In genomic region chr2:134468093-134468640, GRCh38 we compare ENCODE assay signal across 16 cellular contexts.
DNase-seq lines count a peak whose midpoint lies in the region; ATAC-seq and TF ChIP-seq lines count a peak whose summit lies in the region.
"Had no signal": no experiment of that assay in that cellular context is flagged by ENCODE, and none has a peak within 500 bp of the region (broad histone marks: within the 10 kb centered on the region; RNA-seq: fewer than 3 reads in every experiment).

No MANE protein-coding gene starts in this region.

- H3K36me3 Mint-ChIP-seq in activated naive CD4-positive, alpha-beta T cell treated with anti-CD3 and anti-CD28 coated beads, Interleukin-2, amount 50 U/mL, for 24 hours: no peaks in the 10 kb centered on the region
- no peaks in the 10 kb centered on the region for H3K36me3 Mint-ChIP-seq in T-cell

- intact Hi-C loops in sciatic nerve (cut with DNase I): no loop called here

- H3K36me3 ChIP-seq in DND-41 (ENCODE audit: insufficient read depth, low read length) (no peaks in the 10 kb centered on the region), HAP-1 (replicated peaks) (no peaks in the 10 kb centered on the region)

- peak overlapping the region; percentile 52 for H3K4me3 Mint-ChIP-seq in activated naive CD4-positive, alpha-beta T cell treated with anti-CD3 and anti-CD28 coated beads, Interleukin-2, amount 50 U/mL, for 24 hours
- peak overlapping the region in 2 of 3 donors; percentile 37 to 59 for H3K4me3 Mint-ChIP-seq in T-cell
- H3K4me3 Mint-ChIP-seq: B cell; CD4-positive, alpha-beta T cell; HFFc6 had no signal

- POLR2A ChIA-PET in T-cell (lab: Charles Lee): no interaction called here

- no peaks in the 10 kb centered on the region for H3K9me3 ChIP-seq in DND-41 (ENCODE audit: insufficient read depth, low read length, severe bottlenecking)
- no peaks in the 10 kb centered on the region for H3K9me3 ChIP-seq in HAP-1

- no peaks in the 10 kb centered on the region for H3K27me3 Mint-ChIP-seq in activated naive CD4-positive, alpha-beta T cell treated with anti-CD3 and anti-CD28 coated beads, Interleukin-2, amount 50 U/mL, for 24 hours
- no peaks in the 10 kb centered on the region for H3K27me3 Mint-ChIP-seq in T-cell
- H3K27me3 Mint-ChIP-seq: B cell; CD4-positive, alpha-beta T cell had no signal

- H3K27ac Mint-ChIP-seq in activated naive CD4-positive, alpha-beta T cell treated with anti-CD3 and anti-CD28 coated beads, Interleukin-2, amount 50 U/mL, for 24 hours: peak overlapping the region; percentile 77
- peak overlapping the region in 1 of 2 donors; percentile 94 for H3K27ac Mint-ChIP-seq in T-cell
- H3K27ac Mint-ChIP-seq: B cell; CD4-positive, alpha-beta T cell; HFFc6 had no signal

- no peak overlapping the region; the same call in 1 of the 2 replicates for H2AFZ ChIP-seq in DND-41 (ENCODE audit: low read depth, low read length)

- H3K4me1 Mint-ChIP-seq in activated naive CD4-positive, alpha-beta T cell treated with anti-CD3 and anti-CD28 coated beads, Interleukin-2, amount 50 U/mL, for 24 hours: peaks cover 29% of the 10 kb centered on the region
- peaks cover 0 to 34% (median 22%) of the 10 kb centered on the region in 3 donors for H3K4me1 Mint-ChIP-seq in T-cell
- H3K4me1 Mint-ChIP-seq: B cell had no signal

- no peak overlapping the region for H3K4me2 ChIP-seq in DND-41 (ENCODE audit: insufficient read depth, low read length)

- CTCF ChIA-PET in T-cell (lab: Charles Lee): interaction anchor here in 1 of 2 donors (0.7 kb wide), 1 partner anchor 629 kb away, joined by 3 read pairs; no protein-coding TSS in a partner anchor

- in situ Hi-C loops in HAP-1 (cut with MboI; ENCODE audit: low sequenced_read_pairs): loop anchor here (10.0 kb wide), 1 partner anchor 317 kb away; no protein-coding TSS in a partner anchor

- no peak for TF ChIP-seq CTCF in DND-41 (IDR thresholded peaks at IDR 0.05; ENCODE audit: borderline replicate concordance, extremely low read depth, low read length, poor library complexity, severe bottlenecking)

- H3K4me1 ChIP-seq in DND-41 (ENCODE audit: insufficient read depth, low read length) (peaks cover 22% of the 10 kb centered on the region), HAP-1 (no peaks in the 10 kb centered on the region)

- H4K20me1 ChIP-seq in DND-41 (ENCODE audit: insufficient read depth, low read length): no peaks in the 10 kb centered on the region

- H3K79me2 ChIP-seq in DND-41 (ENCODE audit: insufficient read depth, low read length): no peaks in the 10 kb centered on the region

- ATAC-seq in DND-41 (ENCODE audit: insufficient read depth, low read depth) (peak; percentile 74), T-cell (replicated peaks in 1 of 4) (peak in 1 of 4 experiments; percentile 84), sciatic nerve (no peak)

- peak overlapping the region; percentile 25; the same call in 1 of the 2 replicates for H3K9ac ChIP-seq in DND-41 (ENCODE audit: low read depth, low read length)

- H3K4me3 ChIP-seq in DND-41 (ENCODE audit: low read depth in 1 of 2, low read length in 2 of 2) (no peak overlapping the region), HAP-1 (no peak overlapping the region)

- H3K27me3 ChIP-seq in DND-41 (ENCODE audit: insufficient read depth, low read length, poor library complexity): no peaks in the 10 kb centered on the region
- no peaks in the 10 kb centered on the region for H3K27me3 ChIP-seq in HAP-1 (ENCODE audit: low read depth)

- no peak for DNase-seq in activated naive CD4-positive, alpha-beta T cell treated with Interleukin-2 at 50 U/mL for 16 hours
- peak; percentile 22 for DNase-seq in DND-41
- DNase-seq in T-cell: peak in 1 of 34 experiments; percentile 7
- DNase-seq in sciatic nerve (ENCODE audit: low spot score): peak; percentile 8
- DNase-seq in DMS114 treated with DMSO at 0.1 percent for 48 hours (lab: John Stamatoyannopoulos, UW; ENCODE audit: unreplicated experiment): no peak
- no peak for DNase-seq in HAP-1 (ENCODE audit: low spot score in 2 of 2)
- DNase-seq: C1 segment of cervical spinal cord, Calu3, DMS 273 treated with DMSO at 0.1 percent for 48 hours, DMS79, EL, HCEC 1CT, HFFc6 had no signal

- peak overlapping the region; percentile 62; the same call in 1 of the 2 replicates for H3K27ac ChIP-seq in DND-41 (ENCODE audit: low read length)

- no peaks in the 10 kb centered on the region for H3K9me3 Mint-ChIP-seq in activated naive CD4-positive, alpha-beta T cell treated with anti-CD3 and anti-CD28 coated beads, Interleukin-2, amount 50 U/mL, for 24 hours
- peaks cover 4 to 13% (median 12%) of the 10 kb centered on the region in 3 donors for H3K9me3 Mint-ChIP-seq in T-cell

Comparison
In these comparisons a context has a peak if more than half of its experiments do, and no peak if none do; other contexts are left out.
1. DNase-seq: peak in DND-41 (single experiment) and sciatic nerve (single experiment); none in activated naive CD4-positive, alpha-beta T cell treated with Interleukin-2 at 50 U/mL for 16 hours (single experiment), DMS114 treated with DMSO at 0.1 percent for 48 hours (single experiment) and HAP-1 (0 of 2).